In genomic region chr14:95763032-95763431, GRCh38 we compare ENCODE assay signal across 4 cellular contexts.
TF ChIP-seq lines count a peak whose summit lies in the region.

No MANE protein-coding gene starts in this region.

TF ChIP-seq in A549, 52 proteins besides CTCF, POLR2A, EP300 and RAD21:
- peak; percentile 68 for TF ChIP-seq MAFK (IDR thresholded peaks at IDR 0.05; ENCODE audit: partially characterized antibody)

TF ChIP-seq in IMR-90, 13 proteins besides CTCF, POLR2A, EP300 and RAD21:
- TF ChIP-seq MAFK (IDR thresholded peaks at IDR 0.05; ENCODE audit: low read depth, low read length), result peak; percentile 37; the same call in 1 of the 2 replicates

TF ChIP-seq in K562, 482 proteins besides CTCF, POLR2A, EP300 and RAD21:
- TF ChIP-seq ZNF316 (IDR thresholded peaks at IDR 0.05), result peak; percentile 31; the same call in 1 of the 2 replicates

TF ChIP-seq in HepG2, 621 proteins besides CTCF, POLR2A, EP300 and RAD21:
- TF ChIP-seq MAFK (conservative IDR thresholded peaks at IDR 0.05 in 1 of 2, IDR thresholded peaks at IDR 0.05 in 1 of 2; ENCODE audit: low read length in 2 of 2), result peak; percentile 66 to 77
- TF ChIP-seq MAFF (IDR thresholded peaks at IDR 0.05; ENCODE audit: low read depth, low read length), result peak; percentile 67
